Comparison of ENCODE assay signal across 8 cellular contexts in genomic region chr1:110780600-110781484, GRCh38.
DNase-seq lines count a peak whose midpoint lies in the region; ATAC-seq and TF ChIP-seq lines count a peak whose summit lies in the region.

No MANE protein-coding gene starts in this region.

- H3K27me3 ChIP-seq in hepatocyte = peaks cover under 1% of the 10 kb centered on the region

- H3K79me2 ChIP-seq in hepatocyte = no peaks in the 10 kb centered on the region

- WGBS in hepatocyte (ENCODE audit: low lambda C conversion rate, missing lambda C conversion rate) = 31% methylated on average over 31 of the region's 31 CpGs

- H2AFZ ChIP-seq in hepatocyte = no peak overlapping the region

- intact Hi-C loops in sciatic nerve (cut with DNase I) = no loop called here

- no peaks in the 10 kb centered on the region for H3K36me3 ChIP-seq in hepatocyte (replicated peaks; ENCODE audit: insufficient read depth, low read depth)

- no peak overlapping the region for H3K4me3 Mint-ChIP-seq in T-cell

- H3K36me3 Mint-ChIP-seq in T-cell = no peaks in the 10 kb centered on the region

- H3K4me1 Mint-ChIP-seq in T-cell = peaks cover 41 to 53% (median 41%) of the 10 kb centered on the region in 3 donors

- CTCF ChIA-PET in T-cell (lab: Charles Lee) = interaction anchor here (0.5 to 7.0 kb wide), 29 partner anchors 8 to 553 kb away, joined by 3 to 75 read pairs (median 4); partner anchors contain the start of gene KCNA3 (in 1 of the 2)

- H3K4me2 ChIP-seq in hepatocyte = peak overlapping the region; percentile 58

- TF ChIP-seq CTCF in GM12864 (IDR thresholded peaks at IDR 0.05; ENCODE audit: low read depth, low read length, missing control alignments) = peak; percentile 94
- TF ChIP-seq CTCF in hepatocyte (IDR thresholded peaks at IDR 0.05; ENCODE audit: poor library complexity) = peak; percentile 74

- no peaks in the 10 kb centered on the region for H4K20me1 ChIP-seq in hepatocyte (ENCODE audit: insufficient read depth, poor library complexity, severe bottlenecking)

- H3K4me1 ChIP-seq in hepatocyte (ENCODE audit: insufficient read depth) = no peaks in the 10 kb centered on the region

- H3K9me3 ChIP-seq in hepatocyte (ENCODE audit: low read depth) = no peaks in the 10 kb centered on the region

- no peak overlapping the region for H3K27ac Mint-ChIP-seq in T-cell

- H3K27me3 Mint-ChIP-seq in T-cell = peaks cover 6 to 9% of the 10 kb centered on the region in 2 donors

- no peak overlapping the region for H3K4me3 ChIP-seq in GM12864 (ENCODE audit: low read depth, low read length)
- no peak overlapping the region for H3K4me3 ChIP-seq in hepatocyte

- no peaks in the 10 kb centered on the region for H3K9me3 Mint-ChIP-seq in T-cell

- ATAC-seq in T-cell (replicated peaks in 1 of 4) = peak; percentile 60 to 82 (median 67)
- peak; percentile 41 for ATAC-seq in sciatic nerve
- ATAC-seq in HG02970 (IDR thresholded peaks at IDR 0.05; ENCODE audit: low FRiP score, unreplicated experiment) = no peak
- ATAC-seq in HG02763 (IDR thresholded peaks at IDR 0.05; ENCODE audit: unreplicated experiment) = no peak

- no peak overlapping the region for H3K27ac ChIP-seq in hepatocyte

- no peaks in the 10 kb centered on the region for H3K9me2 ChIP-seq in hepatocyte (replicated peaks; ENCODE audit: insufficient read depth)

- DNase-seq in GM12864 (ENCODE audit: low read depth) = peak; percentile 67
- DNase-seq in NCI-H1048 (lab: John Stamatoyannopoulos, UW) = peak; percentile 43
- DNase-seq in T-cell = peak; percentile 47 to 79 (median 66)
- DNase-seq in amniotic epithelial cell (ENCODE audit: low read depth) = peak; percentile 62
- peak; percentile 85 for DNase-seq in hepatocyte (ENCODE audit: low spot score)
- DNase-seq in sciatic nerve (ENCODE audit: low spot score) = peak; percentile 67

- POLR2A ChIA-PET in T-cell (lab: Charles Lee) = interaction anchor here in 1 of 2 donors (0.5 kb wide), 1 partner anchor 376 kb away, joined by 3 read pairs; no protein-coding TSS in a partner anchor

Comparison
In these comparisons a context has a peak if more than half of its experiments do, and no peak if none do; other contexts are left out.
1. ATAC-seq: peak in T-cell (4 of 4) and sciatic nerve (single experiment); none in HG02970 (single experiment) and HG02763 (single experiment).
2. Peak in every context shown above with its lines, with median percentiles within 50 percentile points of each other: DNase-seq.